In the genomic region with DNA sequence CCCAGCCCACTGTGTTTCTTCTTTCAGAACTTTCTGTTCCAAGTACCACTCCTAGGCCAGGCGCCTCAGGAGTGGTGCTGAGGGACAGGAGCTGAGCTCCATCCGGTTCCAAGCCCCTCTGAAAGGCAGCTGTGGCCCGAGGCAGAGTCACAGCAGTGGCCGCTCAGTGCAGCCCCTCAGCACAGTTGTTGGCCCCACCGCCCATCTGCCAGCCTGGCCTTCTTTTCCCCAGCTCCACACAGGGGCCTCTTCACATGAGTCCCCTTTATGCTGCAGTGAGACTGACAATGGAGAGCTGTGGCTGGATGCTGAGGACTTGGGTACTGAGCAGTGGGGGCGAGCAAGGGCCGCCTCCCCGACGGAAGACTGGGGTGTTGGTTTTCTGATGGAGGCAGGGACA, we compare ENCODE assay signal across 22 cellular contexts. TPM values are rescaled to one million over a fixed set of nuclear protein-coding genes. Genes with fewer than 3 reads are reported as not detected.
DNase-seq lines count a peak whose midpoint lies in the region; ATAC-seq and TF ChIP-seq lines count a peak whose summit lies in the region.
"Had no signal": no experiment of that assay in that cellular context is flagged by ENCODE, and none has a peak within 500 bp of the region (broad histone marks: within the 10 kb centered on the region; RNA-seq: fewer than 3 reads in every experiment).

No MANE protein-coding gene starts in this region.

- no peaks in the 10 kb centered on the region for H3K9me3 ChIP-seq in Panc1 (ENCODE audit: control insufficient read depth, insufficient read depth, low read depth, low read length)
- H3K9me3 ChIP-seq: HAP-1, SJCRH30 had no signal

- POLR2A ChIA-PET in Panc1 (lab: Charles Lee), result no interaction called here

- no peak for TF ChIP-seq CTCF in Panc1 (IDR thresholded peaks at IDR 0.05)

- intact Hi-C loops in Panc1 (cut with micrococcal nuclease; ENCODE audit: unreplicated experiment), result no loop called here

- H3K27me3 Mint-ChIP-seq in activated naive CD8-positive, alpha-beta T cell treated with anti-CD3 and anti-CD28 coated beads, Interleukin-2, amount 50 U/mL, for 24 hours, result no peaks in the 10 kb centered on the region
- H3K27me3 Mint-ChIP-seq in activated naive CD8-positive, alpha-beta T cell treated with anti-CD3 and anti-CD28 coated beads for 36 hours, result no peaks in the 10 kb centered on the region

- H3K27ac ChIP-seq in Panc1 (ENCODE audit: low read length), result no peak overlapping the region
- H3K27ac ChIP-seq: HL-60, PC-9, SJCRH30 had no signal

- peaks cover 7% of the 10 kb centered on the region for H3K36me3 ChIP-seq in Panc1 (ENCODE audit: control insufficient read depth, insufficient read depth, low read length)

- H3K27ac Mint-ChIP-seq in activated naive CD8-positive, alpha-beta T cell treated with anti-CD3 and anti-CD28 coated beads, Interleukin-2, amount 50 U/mL, for 24 hours, result no peak overlapping the region
- H3K27ac Mint-ChIP-seq in activated naive CD8-positive, alpha-beta T cell treated with anti-CD3 and anti-CD28 coated beads for 36 hours, result no peak overlapping the region
- no peak overlapping the region for H3K27ac Mint-ChIP-seq in stimulated activated effector memory CD8-positive, alpha-beta T cell treated with anti-CD3 and anti-CD28 coated beads, Interleukin-12 subunit alpha, Interleukin-12 subunit beta, amount 100 ng/mL, for 72 hours
- H3K27ac Mint-ChIP-seq: CD8-positive, alpha-beta T cell had no signal

- no peaks in the 10 kb centered on the region for H3K9me3 Mint-ChIP-seq in activated naive CD8-positive, alpha-beta T cell treated with anti-CD3 and anti-CD28 coated beads, Interleukin-2, amount 50 U/mL, for 24 hours
- H3K9me3 Mint-ChIP-seq in activated naive CD8-positive, alpha-beta T cell treated with anti-CD3 and anti-CD28 coated beads for 36 hours, result no peaks in the 10 kb centered on the region
- no peaks in the 10 kb centered on the region for H3K9me3 Mint-ChIP-seq in stimulated activated effector memory CD8-positive, alpha-beta T cell treated with anti-CD3 and anti-CD28 coated beads, Interleukin-12 subunit alpha, Interleukin-12 subunit beta, amount 100 ng/mL, for 72 hours
- H3K9me3 Mint-ChIP-seq: CD8-positive, alpha-beta T cell had no signal

- H3K4me3 ChIP-seq in Panc1 (ENCODE audit: low read depth in 2 of 2, low read length in 2 of 2), result no peak overlapping the region
- H3K4me3 ChIP-seq: HAP-1, PC-9, SJCRH30 had no signal

- H3K27me3 ChIP-seq in Panc1 (ENCODE audit: control insufficient read depth, insufficient read depth, low read length), result no peaks in the 10 kb centered on the region
- H3K27me3 ChIP-seq: SJCRH30 had no signal

- no peaks in the 10 kb centered on the region for H3K4me1 ChIP-seq in Panc1 (ENCODE audit: control insufficient read depth, insufficient read depth, low read length)
- H3K4me1 ChIP-seq: HAP-1, SJCRH30 had no signal

- H3K36me3 Mint-ChIP-seq in activated naive CD8-positive, alpha-beta T cell treated with anti-CD3 and anti-CD28 coated beads, Interleukin-2, amount 50 U/mL, for 24 hours (ENCODE audit: low read depth), result peaks cover 58% of the 10 kb centered on the region
- peaks cover 27% of the 10 kb centered on the region for H3K36me3 Mint-ChIP-seq in activated naive CD8-positive, alpha-beta T cell treated with anti-CD3 and anti-CD28 coated beads for 36 hours
- H3K36me3 Mint-ChIP-seq in stimulated activated effector memory CD8-positive, alpha-beta T cell treated with anti-CD3 and anti-CD28 coated beads, Interleukin-12 subunit alpha, Interleukin-12 subunit beta, amount 100 ng/mL, for 72 hours, result peaks cover 98% of the 10 kb centered on the region

- no TSS peak for BruUV-seq in Panc1 (replicated peaks; lab: Mats Ljungman, UMichigan)

- no peak overlapping the region for H3K4me3 Mint-ChIP-seq in activated naive CD8-positive, alpha-beta T cell treated with anti-CD3 and anti-CD28 coated beads, Interleukin-2, amount 50 U/mL, for 24 hours
- no peak overlapping the region for H3K4me3 Mint-ChIP-seq in activated naive CD8-positive, alpha-beta T cell treated with anti-CD3 and anti-CD28 coated beads for 36 hours
- H3K4me3 Mint-ChIP-seq in stimulated activated effector memory CD8-positive, alpha-beta T cell treated with anti-CD3 and anti-CD28 coated beads, Interleukin-12 subunit alpha, Interleukin-12 subunit beta, amount 100 ng/mL, for 72 hours, result no peak overlapping the region
- H3K4me3 Mint-ChIP-seq: CD8-positive, alpha-beta T cell had no signal

- peak; percentile 14 for ATAC-seq in activated naive CD8-positive, alpha-beta T cell treated with anti-CD3 and anti-CD28 coated beads, Interleukin-2, amount 50 U/mL, for 24 hours
- ATAC-seq in Panc1 (0 out of 2 replicates have a peak, but pooled peaks have one; percentile 42), left lobe of liver (peak; percentile 2), GM21786 (IDR thresholded peaks at IDR 0.05; ENCODE audit: unreplicated experiment) (no peak)
- ATAC-seq in stimulated activated effector memory CD8-positive, alpha-beta T cell treated with anti-CD3 and anti-CD28 coated beads, Interleukin-12 subunit alpha, Interleukin-12 subunit beta, amount 100 ng/mL, for 72 hours, result no peak
- ATAC-seq: CD8-positive, alpha-beta T cell had no signal

- DNase-seq in activated naive CD8-positive, alpha-beta T cell treated with anti-CD3 and anti-CD28 coated beads, Interleukin-2, amount 50 U/mL, for 24 hours, result no peak
- DNase-seq in activated naive CD8-positive, alpha-beta T cell treated with anti-CD3 and anti-CD28 coated beads for 36 hours, result no peak
- DNase-seq in Panc1 (ENCODE audit: low read depth, low spot score) (no peak), left lobe of liver (ENCODE audit: low spot score) (no peak), nucleus accumbens (lab: John Stamatoyannopoulos, UW) (no peak)
- no peak for DNase-seq in stimulated activated effector memory CD8-positive, alpha-beta T cell treated with anti-CD3 and anti-CD28 coated beads, Interleukin-12 subunit alpha, Interleukin-12 subunit beta, amount 100 ng/mL, for 72 hours (ENCODE audit: low spot score in 2 of 2)
- DNase-seq: AML-193; C1 segment of cervical spinal cord; Calu3; CD8-positive, alpha-beta T cell; GF-D8; NCI-H1105; NCI-H146; NCI-H2029 treated with DMSO at 0.1 percent for 48 hours; NCI-H226; NCI-H510A treated with DMSO at 0.1 percent for 48 hours; NCI-H748 treated with DMSO at 0.1 percent for 48 hours; PC-9; SJCRH30 had no signal

- in situ Hi-C loops in Panc1 (cut with HindIII; ENCODE audit: low pct_unique_long_range_greater_than_20kb, low sequenced_read_pairs), result no loop called here

- H3K4me1 Mint-ChIP-seq in activated naive CD8-positive, alpha-beta T cell treated with anti-CD3 and anti-CD28 coated beads, Interleukin-2, amount 50 U/mL, for 24 hours, result peaks cover 4% of the 10 kb centered on the region
- H3K4me1 Mint-ChIP-seq in activated naive CD8-positive, alpha-beta T cell treated with anti-CD3 and anti-CD28 coated beads for 36 hours, result peaks cover 3% of the 10 kb centered on the region
- H3K4me1 Mint-ChIP-seq in stimulated activated effector memory CD8-positive, alpha-beta T cell treated with anti-CD3 and anti-CD28 coated beads, Interleukin-12 subunit alpha, Interleukin-12 subunit beta, amount 100 ng/mL, for 72 hours, result peaks cover 15% of the 10 kb centered on the region

- CTCF ChIA-PET in Panc1 (lab: Charles Lee), result no interaction called here

RNA-seq across cellular contexts. Expression of a gene that starts 9.5 kb away (rescaled TPM):
- 100 to 1,000 TPM; 156 to 162 TPM for total RNA-seq in activated naive CD8-positive, alpha-beta T cell treated with anti-CD3 and anti-CD28 coated beads for 36 hours
- 179 TPM for total RNA-seq in Panc1 (2021; ENCODE audit: unreplicated experiment)
- 225 TPM for polyA plus RNA-seq in Panc1 (2012; ENCODE audit: insufficient read length)
- 25.8 TPM for total RNA-seq in left lobe of liver

RNA-seq across cellular contexts. Expression of a gene that starts 9.9 kb away (rescaled TPM):
- total RNA-seq in activated naive CD8-positive, alpha-beta T cell treated with anti-CD3 and anti-CD28 coated beads for 36 hours, result 100 to 1,000 TPM; 201 to 214 TPM
- total RNA-seq in Panc1 (2021; ENCODE audit: unreplicated experiment), result 147 TPM
- polyA plus RNA-seq in Panc1 (2012; ENCODE audit: insufficient read length), result 442 TPM
- 32.7 TPM for total RNA-seq in left lobe of liver

RNA-seq across cellular contexts. Expression of a gene that starts 20.3 kb away (rescaled TPM):
- total RNA-seq in activated naive CD8-positive, alpha-beta T cell treated with anti-CD3 and anti-CD28 coated beads for 36 hours, result 1 to 10 TPM; 5.9 to 9.1 TPM
- total RNA-seq in Panc1 (2021; ENCODE audit: unreplicated experiment) (15.0 TPM), left lobe of liver (2.3 TPM)
- polyA plus RNA-seq in Panc1 (2012; ENCODE audit: insufficient read length), result 13.8 TPM

RNA-seq across cellular contexts. Expression of a gene that starts 20.5 kb away (rescaled TPM):
- 10 to 100 TPM; 70.0 to 70.1 TPM for total RNA-seq in activated naive CD8-positive, alpha-beta T cell treated with anti-CD3 and anti-CD28 coated beads for 36 hours
- total RNA-seq in Panc1 (2021; ENCODE audit: unreplicated experiment) (57.0 TPM), left lobe of liver (14.4 TPM)
- polyA plus RNA-seq in Panc1 (2012; ENCODE audit: insufficient read length), result 44.8 TPM

RNA-seq across cellular contexts. Expression of a gene that starts 43.7 kb away (rescaled TPM):
- 100 to 1,000 TPM; 256 to 258 TPM for total RNA-seq in activated naive CD8-positive, alpha-beta T cell treated with anti-CD3 and anti-CD28 coated beads for 36 hours
- 266 TPM for total RNA-seq in Panc1 (2021; ENCODE audit: unreplicated experiment)
- 692 TPM for polyA plus RNA-seq in Panc1 (2012; ENCODE audit: insufficient read length)
- total RNA-seq in left lobe of liver, result 37.4 TPM

Comparison
In these comparisons a context has a peak if more than half of its experiments do, and no peak if none do; other contexts are left out.
1. ATAC-seq: peak in activated naive CD8-positive, alpha-beta T cell treated with anti-CD3 and anti-CD28 coated beads, Interleukin-2, amount 50 U/mL, for 24 hours (single experiment), Panc1 (single experiment) and left lobe of liver (single experiment); none in GM21786 (single experiment) and stimulated activated effector memory CD8-positive, alpha-beta T cell treated with anti-CD3 and anti-CD28 coated beads, Interleukin-12 subunit alpha, Interleukin-12 subunit beta, amount 100 ng/mL, for 72 hours (single experiment).